27 cellular contexts compared by ENCODE assay signal in the genomic region with DNA sequence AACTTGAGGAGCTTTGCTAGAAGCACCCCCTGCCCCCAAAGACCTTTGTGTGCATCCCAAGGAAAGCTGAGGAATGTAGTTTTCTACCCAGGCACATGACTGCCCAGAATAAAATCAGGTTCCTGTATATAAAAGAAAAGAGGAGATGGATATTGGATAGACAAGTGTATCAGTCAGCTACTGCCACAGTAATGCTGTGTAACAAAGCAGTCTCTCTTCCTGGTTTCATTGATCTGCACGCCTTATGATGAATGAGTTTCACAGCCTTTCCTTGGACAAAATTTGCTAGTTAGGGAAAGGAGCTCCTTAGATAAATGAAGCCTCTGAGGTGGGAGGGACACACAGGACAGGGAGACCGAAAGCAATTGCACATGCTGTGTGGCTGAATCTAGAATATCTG.
DNase-seq lines count a peak whose midpoint lies in the region; ATAC-seq, FAIRE-seq and TF ChIP-seq lines count a peak whose summit lies in the region.
"Had no signal": no experiment of that assay in that cellular context is flagged by ENCODE, and none has a peak within 500 bp of the region (broad histone marks: within the 10 kb centered on the region; RNA-seq: fewer than 3 reads in every experiment).

No MANE protein-coding gene starts in this region.

- POLR2A ChIA-PET in HepG2 (lab: Yijun Ruan, JAX) = no interaction called here
- POLR2A ChIA-PET in K562 (lab: Yijun Ruan, JAX) = interaction anchor here (0.6 to 1.7 kb wide), 3 partner anchors 9 to 419 kb away, joined by 3 to 5 read pairs (median 3); no protein-coding TSS in a partner anchor

- H3K9me3 ChIP-seq in HepG2 (ENCODE audit: low read length) = no peaks in the 10 kb centered on the region
- no peaks in the 10 kb centered on the region for H3K9me3 ChIP-seq in right lobe of liver
- no peaks in the 10 kb centered on the region for H3K9me3 ChIP-seq in K562 (replicated peaks; ENCODE audit: control insufficient read depth, insufficient read depth, low read depth, low read length)
- H3K9me3 ChIP-seq in endodermal cell (ENCODE audit: control insufficient read depth, low read length) = peaks cover 11% of the 10 kb centered on the region

- H3K79me2 ChIP-seq in HepG2 (ENCODE audit: insufficient read depth, low read length) (no peaks in the 10 kb centered on the region), K562 (ENCODE audit: control insufficient read depth, insufficient read depth, low read length) (no peaks in the 10 kb centered on the region)

- no peaks in the 10 kb centered on the region for H3K9me1 ChIP-seq in K562 (ENCODE audit: control insufficient read depth, insufficient read depth, low read length)

- WGBS in HepG2 (ENCODE audit: low lambda C conversion rate) = 5% methylated on average over 2 of the region's 2 CpGs
- 78% methylated on average over 2 of the region's 2 CpGs for WGBS in right lobe of liver (ENCODE audit: insufficient coverage, low coverage, low lambda C conversion rate, missing lambda C conversion rate)
- WGBS in K562 (ENCODE audit: insufficient coverage, low coverage, missing lambda C conversion rate) = 0% methylated on average over 2 of the region's 2 CpGs
- 88 to 100% methylated on average over 2 of the region's 2 CpGs for WGBS in endodermal cell (ENCODE audit: insufficient coverage in 1 of 2, insufficient read length in 1 of 2), 2 experiments

- peaks cover 16% of the 10 kb centered on the region for H3K9me3 Mint-ChIP-seq in endodermal cell

- H3K4me3 Mint-ChIP-seq in endodermal cell = no peak overlapping the region
- H3K4me3 Mint-ChIP-seq: B cell; CD14-positive monocyte; CD4-positive, alpha-beta memory T cell; CD4-positive, CD25-positive, alpha-beta regulatory T cell; CD8-positive, alpha-beta memory T cell had no signal

- TF ChIP-seq EP300 in HepG2 (IDR thresholded peaks at IDR 0.05; ENCODE audit: low read depth in 2 of 2, low read length in 2 of 2) (no peak), HepG2 (CRISPR knock-in tag; IDR thresholded peaks at IDR 0.05; ENCODE audit: borderline replicate concordance) (no peak), K562 (IDR thresholded peaks at IDR 0.05; ENCODE audit: low read length) (no peak)

- H3K4me2 ChIP-seq in HepG2 (ENCODE audit: low read depth, low read length) (no peak overlapping the region), K562 (ENCODE audit: insufficient read depth, low read length) (no peak overlapping the region)
- H3K4me2 ChIP-seq: A549 had no signal

- TF ChIP-seq POLR2A in HepG2 (IDR thresholded peaks at IDR 0.05; ENCODE audit: insufficient read depth in 1 of 2, low read depth in 2 of 2, low read length in 2 of 2) (no peak), right lobe of liver (IDR thresholded peaks at IDR 0.05) (no peak), K562 (conservative IDR thresholded peaks at IDR 0.05) (no peak)

- FAIRE-seq in HepG2 (lab: Jason Lieb, UNC) (no peak), K562 (lab: Jason Lieb, UNC) (no peak)
- FAIRE-seq: A549, GM12878, GM12892, GM18507, GM19239 had no signal

- TF ChIP-seq RAD21 in HepG2 (CRISPR knock-in tag; IDR thresholded peaks at IDR 0.05) (no peak), K562 (CRISPR knock-in tag; conservative IDR thresholded peaks at IDR 0.05 in 1 of 2, IDR thresholded peaks at IDR 0.05 in 1 of 2) (no peak)

- TF ChIP-seq CTCF in HepG2 (CRISPR knock-in tag; IDR thresholded peaks at IDR 0.05) (no peak), right lobe of liver (IDR thresholded peaks at IDR 0.05) (no peak), K562 (IDR thresholded peaks at IDR 0.05 in 2 of 3, conservative IDR thresholded peaks at IDR 0.05 in 1 of 3; ENCODE audit: insufficient read depth in 2 of 3, low read depth in 1 of 3, low read length in 3 of 3) (no peak), endodermal cell (conservative IDR thresholded peaks at IDR 0.05) (no peak)

- intact Hi-C loops in HepG2 (cut with micrococcal nuclease; ENCODE audit: unreplicated experiment) (no loop called here), right lobe of liver (cut with DNase I) (no loop called here), K562 (cut with micrococcal nuclease) (no loop called here)

- DNase-seq in HepG2 (ENCODE audit: low spot score) (no peak), right lobe of liver (no peak), K562 (ENCODE audit: extremely low read depth in 1 of 4, low spot score in 3 of 4) (no peak), endodermal cell (no peak), NCI-H2107 treated with DMSO at 0.1 percent for 48 hours (lab: John Stamatoyannopoulos, UW; ENCODE audit: unreplicated experiment) (no peak)
- DNase-seq in stimulated activated CD4-positive, alpha-beta T cell treated with anti-CD3 and anti-CD28 coated beads, Interleukin-15, amount 100 ng/mL, for 24 hours = no peak
- DNase-seq: AML-193; C1 segment of cervical spinal cord; CD4-positive, alpha-beta memory T cell; CD4-positive, CD25-positive, alpha-beta regulatory T cell; CD8-positive, alpha-beta memory T cell; COR-L47; DMS 273 treated with DMSO at 0.1 percent for 48 hours; DMS153; DMS79; DND-41; EL; GDM1 had no signal

- H2AFZ ChIP-seq in HepG2 (ENCODE audit: low read length) (no peak overlapping the region), K562 (ENCODE audit: low read depth, low read length) (no peak overlapping the region)

- no peak overlapping the region for H3K9ac ChIP-seq in HepG2 (ENCODE audit: insufficient read depth, low read depth, low read length)
- H3K9ac ChIP-seq in K562 (ENCODE audit: insufficient read depth in 1 of 2, low read depth in 2 of 2, low read length in 2 of 2) = no peak overlapping the region
- no peak overlapping the region for H3K9ac ChIP-seq in endodermal cell (ENCODE audit: extremely low read depth, low read length, poor library complexity, severe bottlenecking)

- in situ Hi-C loops in HepG2 (cut with HindIII; ENCODE audit: extremely low pct_ligation_motif_present, low pct_unique_long_range_greater_than_20kb) (no loop called here), K562 (cut with MboI) (no loop called here)

- H3K36me3 ChIP-seq in HepG2 (replicated peaks in 1 of 2; ENCODE audit: control insufficient read depth in 1 of 2, insufficient read depth in 2 of 2, low read length in 2 of 2) (no peaks in the 10 kb centered on the region), right lobe of liver (no peaks in the 10 kb centered on the region), K562 (ENCODE audit: control insufficient read depth, insufficient read depth, low read length) (no peaks in the 10 kb centered on the region), endodermal cell (ENCODE audit: control insufficient read depth, insufficient read depth, low read length) (no peaks in the 10 kb centered on the region)

- no peaks in the 10 kb centered on the region for H3K36me3 Mint-ChIP-seq in endodermal cell (ENCODE audit: low read depth)
- H3K36me3 Mint-ChIP-seq: CD14-positive monocyte; CD4-positive, alpha-beta memory T cell; CD4-positive, CD25-positive, alpha-beta regulatory T cell had no signal

- no peak overlapping the region for H3K27ac Mint-ChIP-seq in endodermal cell
- H3K27ac Mint-ChIP-seq: B cell; CD14-positive monocyte; CD4-positive, alpha-beta memory T cell; CD4-positive, CD25-positive, alpha-beta regulatory T cell; CD8-positive, alpha-beta memory T cell had no signal

- H4K20me1 ChIP-seq in HepG2 (ENCODE audit: insufficient read depth, low read length) (no peaks in the 10 kb centered on the region), K562 (replicated peaks; ENCODE audit: control insufficient read depth, insufficient read depth, low read length) (0 out of 2 replicates have a peak, but pooled peaks cover 3% of the 10 kb centered on the region)

- CTCF ChIA-PET in HepG2 (lab: Yijun Ruan, JAX; ENCODE audit: low intra/inter-chr PET ratio, low total read pairs) (no interaction called here), K562 (lab: Yijun Ruan, JAX; ENCODE audit: low intra/inter-chr PET ratio) (no interaction called here)

- peaks cover 7% of the 10 kb centered on the region for H3K4me1 Mint-ChIP-seq in endodermal cell
- H3K4me1 Mint-ChIP-seq: B cell; CD4-positive, alpha-beta memory T cell; CD4-positive, CD25-positive, alpha-beta regulatory T cell; CD8-positive, alpha-beta memory T cell had no signal

- peaks cover 82% of the 10 kb centered on the region for H3K27me3 Mint-ChIP-seq in endodermal cell (ENCODE audit: insufficient read depth)

- ATAC-seq in HepG2 = no peak
- no peak for ATAC-seq in right lobe of liver
- no peak for ATAC-seq in K562
- no peak for ATAC-seq in HG03039 (IDR thresholded peaks at IDR 0.05; ENCODE audit: unreplicated experiment)
- ATAC-seq: A549, GM12878 had no signal

- H3K27ac ChIP-seq in HepG2 (ENCODE audit: extremely low read length, insufficient read depth, low read length) (no peak overlapping the region), right lobe of liver (no peak overlapping the region), K562 (ENCODE audit: extremely low read depth, low read depth, low read length) (no peak overlapping the region), endodermal cell (ENCODE audit: low read depth, low read length) (no peak overlapping the region)
- H3K27ac ChIP-seq: 22Rv1, A549 had no signal

- peaks cover 0 to 10% of the 10 kb centered on the region in 2 experiments; a peak in 2 of 5 replicates for H3K27me3 ChIP-seq in HepG2 (ENCODE audit: control insufficient read depth in 1 of 2, insufficient read depth in 2 of 2, low read length in 2 of 2)
- H3K27me3 ChIP-seq in right lobe of liver = no peaks in the 10 kb centered on the region
- H3K27me3 ChIP-seq in K562 (ENCODE audit: control insufficient read depth in 2 of 2, insufficient read depth in 2 of 2, low read length in 2 of 2) = peaks cover 5 to 21% of the 10 kb centered on the region in 2 experiments; a peak in 4 of 5 replicates
- peaks cover 35% of the 10 kb centered on the region for H3K27me3 ChIP-seq in endodermal cell (ENCODE audit: control insufficient read depth, insufficient read depth, low read length, poor library complexity, severe bottlenecking)

- H3K4me1 ChIP-seq in HepG2 (ENCODE audit: insufficient read depth, low read length) (no peaks in the 10 kb centered on the region), right lobe of liver (no peaks in the 10 kb centered on the region), K562 (replicated peaks in 1 of 2; ENCODE audit: control insufficient read depth in 2 of 2, insufficient read depth in 2 of 2, low read length in 2 of 2) (no peaks in the 10 kb centered on the region; a peak in 1 of 5 replicates), endodermal cell (ENCODE audit: control insufficient read depth, insufficient read depth, low read length) (no peaks in the 10 kb centered on the region)
- H3K4me1 ChIP-seq: A549 had no signal

- no TSS peak for BruUV-seq in HepG2 (replicated peaks; lab: Mats Ljungman, UMichigan)
- BruUV-seq in K562 (replicated peaks; lab: Mats Ljungman, UMichigan) = no TSS peak

- no peak overlapping the region for H3K4me3 ChIP-seq in HepG2 (replicated peaks in 1 of 3; ENCODE audit: insufficient read depth in 1 of 3, low read depth in 2 of 3, low read length in 3 of 3)
- no peak overlapping the region for H3K4me3 ChIP-seq in right lobe of liver
- no peak overlapping the region for H3K4me3 ChIP-seq in K562
- peak overlapping the region; percentile 20 for H3K4me3 ChIP-seq in endodermal cell (ENCODE audit: low read length)
- H3K4me3 ChIP-seq: A549, GM12878 had no signal

TF ChIP-seq in HepG2, 621 proteins besides CTCF, POLR2A, EP300 and RAD21 (continues in another document):
- TF ChIP-seq RBAK (CRISPR knock-in tag; IDR thresholded peaks at IDR 0.05) = peak; percentile 73; the same call in 1 of the 2 replicates

TF ChIP-seq in K562, 482 proteins besides CTCF, POLR2A, EP300 and RAD21 (continues in another document):
- no peak for TF ChIP-seq FIP1L1 (IDR thresholded peaks at IDR 0.05; ENCODE audit: low read depth, low read length, poor library complexity, severe bottlenecking)
